In genomic region chr17:47301831-47302230, GRCh38 we compare ENCODE assay signal across 20 cellular contexts. TPM values are rescaled to one million over a fixed set of nuclear protein-coding genes. Genes with fewer than 3 reads are reported as not detected.
DNase-seq lines count a peak whose midpoint lies in the region; ATAC-seq and TF ChIP-seq lines count a peak whose summit lies in the region.
"Had no signal": no experiment of that assay in that cellular context is flagged by ENCODE, and none has a peak within 500 bp of the region (broad histone marks: within the 10 kb centered on the region; RNA-seq: fewer than 3 reads in every experiment).

No MANE protein-coding gene starts in this region.

- no peaks in the 10 kb centered on the region for H3K79me2 ChIP-seq in Karpas-422 (ENCODE audit: low read length)

- H3K27ac Mint-ChIP-seq in activated B cell treated with CpG ODN at 0.5 μM for 24 hours = peak overlapping the region; percentile 2
- H3K27ac Mint-ChIP-seq in stimulated activated effector memory CD8-positive, alpha-beta T cell treated with anti-CD3 and anti-CD28 coated beads, Interleukin-12 subunit alpha, Interleukin-12 subunit beta, amount 100 ng/mL, for 72 hours = peak overlapping the region; percentile 14
- H3K27ac Mint-ChIP-seq: CD4-positive, alpha-beta T cell had no signal

- peak overlapping the region; percentile 70 for H3K4me2 ChIP-seq in Karpas-422 (ENCODE audit: low read depth, low read length, poor library complexity, severe bottlenecking)
- H3K4me2 ChIP-seq: A549 had no signal

- no peaks in the 10 kb centered on the region for H3K27me3 ChIP-seq in Karpas-422 (ENCODE audit: low read length)

- DNase-seq in activated CD8-positive, alpha-beta memory T cell treated with anti-CD3 and anti-CD28 coated beads for 24 hours = peak; percentile 5
- DNase-seq in activated CD8-positive, alpha-beta memory T cell treated with anti-CD3 and anti-CD28 coated beads, Interleukin-2, amount 50 U/mL, for 48 hours = no peak
- DNase-seq in Karpas-422 = peak; percentile 76
- no peak for DNase-seq in activated B cell treated with CpG ODN at 0.5 μM for 24 hours
- no peak for DNase-seq in stimulated activated effector memory CD8-positive, alpha-beta T cell treated with anti-CD3 and anti-CD28 coated beads, Interleukin-12 subunit alpha, Interleukin-12 subunit beta, amount 100 ng/mL, for 72 hours (ENCODE audit: low spot score in 2 of 2)
- no peak for DNase-seq in OCI-M1 (lab: John Stamatoyannopoulos, UW)
- no peak for DNase-seq in stimulated activated CD4-positive, alpha-beta T cell treated with anti-CD3 and anti-CD28 coated beads, Interleukin-4, amount 100 ng/mL, for 4 hours
- DNase-seq in stimulated activated naive CD4-positive, alpha-beta T cell treated with Interleukin-2 at 50 U/mL for 16 hours (lab: John Stamatoyannopoulos, UW) = no peak
- DNase-seq: AML-193; CD4-positive, alpha-beta T cell; DMS153; DMS79 treated with DMSO at 0.1 percent for 48 hours; GM23248 had no signal

- no peak for ATAC-seq in activated B cell treated with CpG ODN at 0.5 μM for 24 hours (ENCODE audit: low read depth)
- peak; percentile 56 for ATAC-seq in stimulated activated effector memory CD8-positive, alpha-beta T cell treated with anti-CD3 and anti-CD28 coated beads, Interleukin-12 subunit alpha, Interleukin-12 subunit beta, amount 100 ng/mL, for 72 hours
- ATAC-seq: A549 had no signal

- peak overlapping the region; percentile 10; the same call in 1 of the 2 replicates for H3K4me3 ChIP-seq in Karpas-422 (ENCODE audit: low read length)
- H3K4me3 ChIP-seq: A549, GM23248, HAP-1 had no signal

- TF ChIP-seq CTCF in activated B cell treated with CpG ODN at 0.5 μM for 24 hours (IDR thresholded peaks at IDR 0.05) = no peak

- intact Hi-C loops in activated B cell treated with CpG ODN at 0.5 μM for 24 hours (cut with micrococcal nuclease) = no loop called here

- H3K27ac ChIP-seq in Karpas-422 (ENCODE audit: low read length) = peak overlapping the region; percentile 83
- H3K27ac ChIP-seq: 22Rv1, A549, C4-2B, GM23248, HL-60 had no signal

- H3K36me3 ChIP-seq in Karpas-422 (ENCODE audit: insufficient read depth, low read length) = no peaks in the 10 kb centered on the region
- H3K36me3 ChIP-seq: HAP-1 had no signal

- POLR2A ChIA-PET in activated B cell treated with CpG ODN at 0.5 μM for 24 hours (lab: Charles Lee) = no interaction called here

- no peaks in the 10 kb centered on the region for H3K9me2 ChIP-seq in Karpas-422 (replicated peaks; ENCODE audit: insufficient read depth, low read length)

- H3K4me1 ChIP-seq in Karpas-422 (ENCODE audit: low read length) = peaks cover 25% of the 10 kb centered on the region
- H3K4me1 ChIP-seq: HAP-1 had no signal

- no peaks in the 10 kb centered on the region for H4K20me1 ChIP-seq in Karpas-422 (ENCODE audit: insufficient read depth, low read depth, low read length)

- peak overlapping the region; percentile 22 for H3K9ac ChIP-seq in Karpas-422 (ENCODE audit: low read length)
- H3K9ac ChIP-seq: GM23248 had no signal

- peaks cover 3% of the 10 kb centered on the region for H3K36me3 Mint-ChIP-seq in activated B cell treated with CpG ODN at 0.5 μM for 24 hours (ENCODE audit: low read depth)
- H3K36me3 Mint-ChIP-seq in stimulated activated effector memory CD8-positive, alpha-beta T cell treated with anti-CD3 and anti-CD28 coated beads, Interleukin-12 subunit alpha, Interleukin-12 subunit beta, amount 100 ng/mL, for 72 hours = no peaks in the 10 kb centered on the region

- H2AFZ ChIP-seq in Karpas-422 (ENCODE audit: low read length) = peak overlapping the region; percentile 74
- H2AFZ ChIP-seq: GM23248 had no signal

- no peaks in the 10 kb centered on the region for H3K9me3 ChIP-seq in Karpas-422 (ENCODE audit: low read length)

- no peak overlapping the region for H3K4me3 Mint-ChIP-seq in activated B cell treated with CpG ODN at 0.5 μM for 24 hours
- no peak overlapping the region for H3K4me3 Mint-ChIP-seq in stimulated activated effector memory CD8-positive, alpha-beta T cell treated with anti-CD3 and anti-CD28 coated beads, Interleukin-12 subunit alpha, Interleukin-12 subunit beta, amount 100 ng/mL, for 72 hours
- H3K4me3 Mint-ChIP-seq: CD4-positive, alpha-beta T cell had no signal

- peaks cover 5% of the 10 kb centered on the region for H3K9me3 Mint-ChIP-seq in activated B cell treated with CpG ODN at 0.5 μM for 24 hours
- peaks cover 4% of the 10 kb centered on the region for H3K9me3 Mint-ChIP-seq in stimulated activated effector memory CD8-positive, alpha-beta T cell treated with anti-CD3 and anti-CD28 coated beads, Interleukin-12 subunit alpha, Interleukin-12 subunit beta, amount 100 ng/mL, for 72 hours

- peaks cover 11% of the 10 kb centered on the region for H3K4me1 Mint-ChIP-seq in activated B cell treated with CpG ODN at 0.5 μM for 24 hours
- peaks cover 26% of the 10 kb centered on the region for H3K4me1 Mint-ChIP-seq in stimulated activated effector memory CD8-positive, alpha-beta T cell treated with anti-CD3 and anti-CD28 coated beads, Interleukin-12 subunit alpha, Interleukin-12 subunit beta, amount 100 ng/mL, for 72 hours

- H3K27me3 Mint-ChIP-seq in activated B cell treated with CpG ODN at 0.5 μM for 24 hours = no peaks in the 10 kb centered on the region
- H3K27me3 Mint-ChIP-seq: CD4-positive, alpha-beta T cell had no signal

- CTCF ChIA-PET in activated B cell treated with CpG ODN at 0.5 μM for 24 hours (lab: Charles Lee) = interaction anchor here (2.4 kb wide), 1 partner anchor 15 kb away, joined by 6 read pairs; no protein-coding TSS in a partner anchor

RNA-seq across cellular contexts. Expression of gene EFCAB13, which starts 21.9 kb away (rescaled TPM):
- total RNA-seq in Karpas-422 (2014; rRNA removed; shearing (Covaris generic); ENCODE audit: low replicate concordance) = 0.58 and 1.0 TPM in 2 replicates
- 23.6 and 25.4 TPM in 2 replicates for total RNA-seq in activated B cell treated with CpG ODN at 0.5 μM for 24 hours
- total RNA-seq: G401, HT1080 had no signal

RNA-seq across cellular contexts. Expression of gene ITGB3, which starts 48.2 kb away (rescaled TPM):
- total RNA-seq in Karpas-422 (2014; rRNA removed; shearing (Covaris generic); ENCODE audit: low replicate concordance) = 16.4 and 19.6 TPM in 2 replicates
- total RNA-seq in activated B cell treated with CpG ODN at 0.5 μM for 24 hours = 4.1 and 4.7 TPM in 2 replicates
- total RNA-seq: G401 had no signal

Comparison
In these comparisons a context has a peak if more than half of its experiments do, and no peak if none do; other contexts are left out.
1. DNase-seq: peak in activated CD8-positive, alpha-beta memory T cell treated with anti-CD3 and anti-CD28 coated beads for 24 hours (single experiment) and Karpas-422 (single experiment); none in activated CD8-positive, alpha-beta memory T cell treated with anti-CD3 and anti-CD28 coated beads, Interleukin-2, amount 50 U/mL, for 48 hours (single experiment), activated B cell treated with CpG ODN at 0.5 μM for 24 hours (single experiment), stimulated activated effector memory CD8-positive, alpha-beta T cell treated with anti-CD3 and anti-CD28 coated beads, Interleukin-12 subunit alpha, Interleukin-12 subunit beta, amount 100 ng/mL, for 72 hours (0 of 2), OCI-M1 (single experiment), stimulated activated CD4-positive, alpha-beta T cell treated with anti-CD3 and anti-CD28 coated beads, Interleukin-4, amount 100 ng/mL, for 4 hours (0 of 2) and stimulated activated naive CD4-positive, alpha-beta T cell treated with Interleukin-2 at 50 U/mL for 16 hours (single experiment).
2. RNA of gene EFCAB13, which starts 21.9 kb away (total RNA-seq): 23.6 to 25.4 TPM in activated B cell treated with CpG ODN at 0.5 μM for 24 hours; 0.58 to 1.0 TPM in Karpas-422; every median in the first group is over 10 times any median in the second.